21 cellular contexts compared by ENCODE assay signal in genomic region chr19:43461303-43461702, GRCh38. TPM values are rescaled to one million over a fixed set of nuclear protein-coding genes. Genes with fewer than 3 reads are reported as not detected.
"Had no signal": no experiment of that assay in that cellular context is flagged by ENCODE, and none has a peak within 500 bp of the region (broad histone marks: within the 10 kb centered on the region; RNA-seq: fewer than 3 reads in every experiment).

No MANE protein-coding gene starts in this region.

- H3K4me3 Mint-ChIP-seq: activated CD4-positive, alpha-beta memory T cell treated with anti-CD3 and anti-CD28 coated beads, Interleukin-2, amount 10 ng/mL, durations not matched to agents 7 days and 5 days had no signal

- H3K36me3 Mint-ChIP-seq: activated naive CD8-positive, alpha-beta T cell treated with anti-CD3 and anti-CD28 coated beads, Interleukin-2, amount 10 ng/mL, durations not matched to agents 7 days and 5 days had no signal

- ATAC-seq: activated CD4-positive, CD25-positive, alpha-beta regulatory T cell treated with anti-CD3 and anti-CD28 coated beads, Interleukin-2, amount 50 U/mL, for 24 hours; foreskin keratinocyte; left ventricle myocardium superior; Right ventricle myocardium inferior had no signal

- H3K27ac Mint-ChIP-seq: activated CD4-positive, alpha-beta memory T cell treated with anti-CD3 and anti-CD28 coated beads, Interleukin-2, amount 10 ng/mL, durations not matched to agents 7 days and 5 days; activated naive CD8-positive, alpha-beta T cell treated with anti-CD3 and anti-CD28 coated beads, Interleukin-2, amount 10 ng/mL, durations not matched to agents 7 days and 5 days had no signal

- H3K27me3 Mint-ChIP-seq: activated naive CD8-positive, alpha-beta T cell treated with anti-CD3 and anti-CD28 coated beads, Interleukin-2, amount 10 ng/mL, durations not matched to agents 7 days and 5 days had no signal

- H3K9me3 Mint-ChIP-seq: activated CD4-positive, alpha-beta memory T cell treated with anti-CD3 and anti-CD28 coated beads, Interleukin-2, amount 10 ng/mL, durations not matched to agents 7 days and 5 days; activated naive CD8-positive, alpha-beta T cell treated with anti-CD3 and anti-CD28 coated beads, Interleukin-2, amount 10 ng/mL, durations not matched to agents 7 days and 5 days had no signal

- DNase-seq: activated CD4-positive, alpha-beta memory T cell treated with anti-CD3 and anti-CD28 coated beads, Interleukin-2, amount 10 ng/mL, durations not matched to agents 7 days and 5 days; activated CD8-positive, alpha-beta memory T cell treated with anti-CD3 and anti-CD28 coated beads, Interleukin-2, amount 50 U/mL, for 4 hours; activated naive CD8-positive, alpha-beta T cell treated with anti-CD3 and anti-CD28 coated beads, Interleukin-2, amount 10 ng/mL, durations not matched to agents 7 days and 5 days; aorta; cerebellar nuclear complex; effector memory CD4-positive, alpha-beta T cell; foreskin keratinocyte; glutamatergic neuron; hypothalamus; left ventricle myocardium superior; mesenchymal stem cell; stimulated activated CD4-positive, alpha-beta T cell treated with anti-CD3 and anti-CD28 coated beads, Interleukin-2, amount 100 ng/mL, for 24 hours; substantia nigra; T1000 had no signal

RNA-seq across cellular contexts. Expression of gene LYPD3, which starts 4.1 kb away (rescaled TPM):
- total RNA-seq: pulmonary artery endothelial cell had no signal

RNA-seq across cellular contexts. Expression of gene TEX101, which starts 46.6 kb away (rescaled TPM):
- total RNA-seq: activated CD4-positive, alpha-beta memory T cell treated with anti-CD3 and anti-CD28 coated beads, Interleukin-2, amount 10 ng/mL, durations not matched to agents 7 days and 5 days; activated naive CD8-positive, alpha-beta T cell treated with anti-CD3 and anti-CD28 coated beads, Interleukin-2, amount 10 ng/mL, durations not matched to agents 7 days and 5 days; aorta; foreskin keratinocyte; kidney epithelial cell; left ventricle myocardium superior; mucosa of gallbladder; osteocyte; pulmonary artery endothelial cell; Right ventricle myocardium inferior; upper lobe of left lung had no signal
